In the genomic region with DNA sequence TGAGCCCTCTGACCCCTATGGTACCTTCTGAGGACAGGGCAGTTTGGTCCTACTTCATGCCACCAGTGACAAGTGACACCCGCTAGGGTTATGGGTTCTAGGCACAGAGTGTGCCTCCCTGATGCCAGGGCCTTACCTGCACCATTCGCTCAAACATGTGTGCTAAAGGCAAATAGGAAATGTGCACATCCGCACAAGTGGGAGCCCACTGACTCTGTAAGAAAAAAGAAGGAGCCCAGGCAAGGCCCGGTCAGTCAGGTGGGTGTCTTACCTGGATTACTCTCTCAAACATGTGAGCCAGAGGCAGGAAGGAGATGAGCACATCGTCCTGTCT, we compare ENCODE assay signal across 21 cellular contexts. TPM values are rescaled to one million over a fixed set of nuclear protein-coding genes. Genes with fewer than 3 reads are reported as not detected.
DNase-seq lines count a peak whose midpoint lies in the region; ATAC-seq, FAIRE-seq and TF ChIP-seq lines count a peak whose summit lies in the region.
"Had no signal": no experiment of that assay in that cellular context is flagged by ENCODE, and none has a peak within 500 bp of the region (broad histone marks: within the 10 kb centered on the region; RNA-seq: fewer than 3 reads in every experiment).

No MANE protein-coding gene starts in this region.

- POLR2A ChIA-PET in naive thymus-derived CD4-positive, alpha-beta T cell (lab: Charles Lee): interaction anchor here (1.0 kb wide), 3 partner anchors 17 to 339 kb away, joined by 3 read pairs; no protein-coding TSS in a partner anchor

- in situ Hi-C loops in brain microvascular endothelial cell (cut with HindIII; ENCODE audit: low pct_ligation_motif_present, low sequenced_read_pairs): no loop called here

- peak; percentile 26 to 38 for ATAC-seq in CD4-positive, CD25-positive, alpha-beta regulatory T cell (ENCODE audit: low read depth in 2 of 2)
- ATAC-seq in GM23338 (no peak), HG02588 (IDR thresholded peaks at IDR 0.05; ENCODE audit: unreplicated experiment) (no peak)
- peak; percentile 52 for ATAC-seq in activated T-helper 17 cell treated with anti-CD3 and anti-CD28 coated beads, Interleukin-2, amount 50 U/mL, for 72 hours (replicated peaks)
- ATAC-seq in naive thymus-derived CD4-positive, alpha-beta T cell: peak; percentile 33
- ATAC-seq: gastrocnemius medialis, right cardiac atrium had no signal

- H3K27me3 Mint-ChIP-seq in CD4-positive, CD25-positive, alpha-beta regulatory T cell: peaks cover 4% of the 10 kb centered on the region
- no peaks in the 10 kb centered on the region for H3K27me3 Mint-ChIP-seq in GM23338 (ENCODE audit: insufficient read depth, low read depth, poor library complexity)
- no peaks in the 10 kb centered on the region for H3K27me3 Mint-ChIP-seq in activated T-helper 17 cell treated with anti-CD3 and anti-CD28 coated beads, Interleukin-2, amount 50 U/mL, for 72 hours
- peaks cover 0 to 7% (median 0%) of the 10 kb centered on the region in 5 donors for H3K27me3 Mint-ChIP-seq in naive thymus-derived CD4-positive, alpha-beta T cell

- H3K4me3 ChIP-seq in CD4-positive, CD25-positive, alpha-beta regulatory T cell (ENCODE audit: low read depth, low read length): peak overlapping the region; percentile 65
- H3K4me3 ChIP-seq in GM23338 (peak overlapping the region; percentile 3; the same call in 1 of the 2 replicates), brain microvascular endothelial cell (ENCODE audit: low read depth, low read length) (no peak overlapping the region)
- H3K4me3 ChIP-seq in naive thymus-derived CD4-positive, alpha-beta T cell (ENCODE audit: low read length): peak overlapping the region; percentile 61
- H3K4me3 ChIP-seq: gastrocnemius medialis, lower lobe of right lung, upper lobe of left lung had no signal

- H3K4me2 ChIP-seq in GM23338: peak overlapping the region; percentile 69; the same call in 1 of the 2 replicates

- H3K36me3 Mint-ChIP-seq in CD4-positive, CD25-positive, alpha-beta regulatory T cell: peaks cover 12% of the 10 kb centered on the region
- H3K36me3 Mint-ChIP-seq in GM23338 (ENCODE audit: low read depth): no peaks in the 10 kb centered on the region; the same call in 2 of the 3 replicates
- peaks cover 14% of the 10 kb centered on the region for H3K36me3 Mint-ChIP-seq in activated T-helper 17 cell treated with anti-CD3 and anti-CD28 coated beads, Interleukin-2, amount 50 U/mL, for 72 hours (ENCODE audit: low read depth)
- H3K36me3 Mint-ChIP-seq in naive thymus-derived CD4-positive, alpha-beta T cell: peaks cover 14 to 33% (median 21%) of the 10 kb centered on the region in 5 donors

- H3K79me2 ChIP-seq in GM23338 (replicated peaks; ENCODE audit: insufficient read depth): no peaks in the 10 kb centered on the region

- H3K27ac ChIP-seq in CD4-positive, CD25-positive, alpha-beta regulatory T cell (ENCODE audit: insufficient read depth, low read length, poor library complexity, severe bottlenecking): peak overlapping the region; percentile 67
- H3K27ac ChIP-seq in GM23338 (ENCODE audit: low read depth) (no peak overlapping the region), brain microvascular endothelial cell (no peak overlapping the region)
- H3K27ac ChIP-seq in naive thymus-derived CD4-positive, alpha-beta T cell (ENCODE audit: low read depth, low read length): peak overlapping the region; percentile 76
- H3K27ac ChIP-seq: gastrocnemius medialis, lower lobe of right lung, upper lobe of left lung had no signal

- H3K9me2 ChIP-seq in GM23338 (ENCODE audit: insufficient read depth): no peaks in the 10 kb centered on the region

- H3K36me3 ChIP-seq in CD4-positive, CD25-positive, alpha-beta regulatory T cell (ENCODE audit: control insufficient read depth, insufficient read depth, low read length): no peaks in the 10 kb centered on the region
- H3K36me3 ChIP-seq in GM23338 (ENCODE audit: insufficient read depth) (no peaks in the 10 kb centered on the region), brain microvascular endothelial cell (replicated peaks) (no peaks in the 10 kb centered on the region)
- H3K36me3 ChIP-seq in naive thymus-derived CD4-positive, alpha-beta T cell (ENCODE audit: control insufficient read depth in 2 of 3, insufficient read depth in 3 of 3, low read length in 3 of 3): peaks cover 0 to 6% (median 0%) of the 10 kb centered on the region in 3 experiments
- H3K36me3 ChIP-seq: gastrocnemius medialis, lower lobe of right lung, upper lobe of left lung had no signal

- peak overlapping the region; percentile 93 to 99 (median 97) for H3K27ac Mint-ChIP-seq in CD4-positive, CD25-positive, alpha-beta regulatory T cell
- no peak overlapping the region for H3K27ac Mint-ChIP-seq in GM23338
- H3K27ac Mint-ChIP-seq in activated T-helper 17 cell treated with anti-CD3 and anti-CD28 coated beads, Interleukin-2, amount 50 U/mL, for 72 hours: peak overlapping the region; percentile 95
- H3K27ac Mint-ChIP-seq in naive thymus-derived CD4-positive, alpha-beta T cell: peak overlapping the region; percentile 90 to 99 (median 95)

- no peak for FAIRE-seq in urothelium cell line (lab: Jason Lieb, UNC)
- FAIRE-seq: endothelial cell of umbilical vein, RCC 7860 had no signal

- peak overlapping the region; percentile 54 to 90 (median 74) for H3K4me3 Mint-ChIP-seq in CD4-positive, CD25-positive, alpha-beta regulatory T cell
- peak overlapping the region; percentile 4; the same call in 2 of the 3 replicates for H3K4me3 Mint-ChIP-seq in GM23338
- peak overlapping the region; percentile 91 for H3K4me3 Mint-ChIP-seq in activated T-helper 17 cell treated with anti-CD3 and anti-CD28 coated beads, Interleukin-2, amount 50 U/mL, for 72 hours
- H3K4me3 Mint-ChIP-seq in naive thymus-derived CD4-positive, alpha-beta T cell: peak overlapping the region; percentile 79 to 97 (median 84)

- intact Hi-C loops in naive thymus-derived CD4-positive, alpha-beta T cell (cut with micrococcal nuclease): loop anchor here (1.0 to 2.0 kb wide), 2 partner anchors 26 kb away; no protein-coding TSS in a partner anchor

- peak in 1 of 3 donors; percentile 1 for DNase-seq in CD4-positive, CD25-positive, alpha-beta regulatory T cell
- DNase-seq in GM23338 (ENCODE audit: low spot score): no peak
- DNase-seq in naive thymus-derived CD4-positive, alpha-beta T cell: no peak
- no peak for DNase-seq in brain microvascular endothelial cell
- DNase-seq in urothelium cell line (ENCODE audit: low spot score): no peak
- DNase-seq in NCI-H69 (lab: John Stamatoyannopoulos, UW): no peak
- DNase-seq: DMS 273 treated with DMSO at 0.1 percent for 48 hours; gastrocnemius medialis; lower lobe of right lung; NCI-H2029 treated with DMSO at 0.1 percent for 48 hours; NCI-H526; right cardiac atrium; stimulated activated CD4-positive, alpha-beta T cell treated with anti-CD3 and anti-CD28 coated beads, Interleukin-2, amount 100 ng/mL, for 24 hours; stimulated activated CD8-positive, alpha-beta memory T cell treated with anti-CD3 and anti-CD28 coated beads, Interleukin-4, amount 100 ng/mL, for 48 hours; SW 1271; upper lobe of left lung had no signal

- no peaks in the 10 kb centered on the region for H3K9me3 Mint-ChIP-seq in CD4-positive, CD25-positive, alpha-beta regulatory T cell
- H3K9me3 Mint-ChIP-seq in GM23338: no peaks in the 10 kb centered on the region
- no peaks in the 10 kb centered on the region for H3K9me3 Mint-ChIP-seq in activated T-helper 17 cell treated with anti-CD3 and anti-CD28 coated beads, Interleukin-2, amount 50 U/mL, for 72 hours
- no peaks in the 10 kb centered on the region for H3K9me3 Mint-ChIP-seq in naive thymus-derived CD4-positive, alpha-beta T cell

- no peaks in the 10 kb centered on the region for H3F3A ChIP-seq in GM23338 (replicated peaks; ENCODE audit: low read depth)

- H2AFZ ChIP-seq in GM23338: peak overlapping the region; percentile 97

- TF ChIP-seq CTCF in GM23338 (conservative IDR thresholded peaks at IDR 0.05; ENCODE audit: low read depth in 2 of 2) (no peak), brain microvascular endothelial cell (IDR thresholded peaks at IDR 0.05; ENCODE audit: low read depth, low read length, missing control alignments) (no peak)

- no peaks in the 10 kb centered on the region for H3K27me3 ChIP-seq in CD4-positive, CD25-positive, alpha-beta regulatory T cell (ENCODE audit: control insufficient read depth, insufficient read depth, low read length)
- no peaks in the 10 kb centered on the region for H3K27me3 ChIP-seq in GM23338 (ENCODE audit: insufficient read depth)
- H3K27me3 ChIP-seq in naive thymus-derived CD4-positive, alpha-beta T cell (ENCODE audit: control insufficient read depth in 2 of 2, insufficient read depth in 2 of 2, low read length in 2 of 2): no peaks in the 10 kb centered on the region
- no peaks in the 10 kb centered on the region for H3K27me3 ChIP-seq in brain microvascular endothelial cell (replicated peaks)
- H3K27me3 ChIP-seq: gastrocnemius medialis, upper lobe of left lung had no signal

- CTCF ChIA-PET in naive thymus-derived CD4-positive, alpha-beta T cell (lab: Charles Lee): interaction anchor here (1.0 to 1.1 kb wide), 2 partner anchors 11 to 385 kb away, joined by 3 read pairs; no protein-coding TSS in a partner anchor

- H4K20me1 ChIP-seq in GM23338 (replicated peaks; ENCODE audit: insufficient read depth): no peaks in the 10 kb centered on the region

- H3K4me1 Mint-ChIP-seq in CD4-positive, CD25-positive, alpha-beta regulatory T cell: peaks cover 5 to 60% (median 21%) of the 10 kb centered on the region in 4 donors
- H3K4me1 Mint-ChIP-seq in GM23338: peaks cover 12% of the 10 kb centered on the region
- peaks cover 24% of the 10 kb centered on the region for H3K4me1 Mint-ChIP-seq in activated T-helper 17 cell treated with anti-CD3 and anti-CD28 coated beads, Interleukin-2, amount 50 U/mL, for 72 hours
- H3K4me1 Mint-ChIP-seq in naive thymus-derived CD4-positive, alpha-beta T cell: peaks cover 34 to 90% (median 75%) of the 10 kb centered on the region in 7 donors

- H3K4me1 ChIP-seq in CD4-positive, CD25-positive, alpha-beta regulatory T cell (ENCODE audit: control insufficient read depth, insufficient read depth, low read length, poor library complexity, severe bottlenecking): peaks cover 31% of the 10 kb centered on the region
- H3K4me1 ChIP-seq in GM23338 (ENCODE audit: insufficient read depth): peaks cover 9% of the 10 kb centered on the region; the same call in 1 of the 2 replicates
- H3K4me1 ChIP-seq in naive thymus-derived CD4-positive, alpha-beta T cell (ENCODE audit: control insufficient read depth in 2 of 2, insufficient read depth in 2 of 2, low read length in 2 of 2): peaks cover 34 to 46% of the 10 kb centered on the region in 2 donors
- H3K4me1 ChIP-seq: gastrocnemius medialis, lower lobe of right lung, upper lobe of left lung had no signal

- H3K9me3 ChIP-seq in CD4-positive, CD25-positive, alpha-beta regulatory T cell (ENCODE audit: control insufficient read depth in 2 of 2, low read length in 2 of 2): no peaks in the 10 kb centered on the region
- H3K9me3 ChIP-seq in naive thymus-derived CD4-positive, alpha-beta T cell (ENCODE audit: control insufficient read depth in 2 of 3, low read length in 3 of 3): no peaks in the 10 kb centered on the region
- H3K9me3 ChIP-seq: gastrocnemius medialis, lower lobe of right lung, upper lobe of left lung had no signal

RNA-seq across cellular contexts. Expression of a gene that starts 29.1 kb away (rescaled TPM):
- total RNA-seq in CD4-positive, CD25-positive, alpha-beta regulatory T cell: not detected
- polyA plus RNA-seq in CD4-positive, CD25-positive, alpha-beta regulatory T cell: not detected
- not detected in 2 replicates for total RNA-seq in GM23338 (2014; rRNA removed; shearing (Covaris generic))
- polyA plus RNA-seq in GM23338 (2016; fragmentation: Nextera tagmentation; extraction: Ambion mirVana): not detected in 2 replicates
- total RNA-seq in activated T-helper 17 cell treated with anti-CD3 and anti-CD28 coated beads, Interleukin-2, amount 50 U/mL, for 72 hours: not detected
- total RNA-seq in naive thymus-derived CD4-positive, alpha-beta T cell: 1 to 10 TPM in 3 of 5 experiments, under 1 TPM in 1, not detected in 1; 0.74 to 4.2 (median 2.0) TPM
- not detected for polyA plus RNA-seq in naive thymus-derived CD4-positive, alpha-beta T cell
- total RNA-seq: chondrocyte, endothelial cell of umbilical vein, gastrocnemius medialis, lower lobe of right lung had no signal
- polyA plus RNA-seq: endothelial cell of umbilical vein had no signal

RNA-seq across cellular contexts. Expression of a gene that starts 36.9 kb away (rescaled TPM):
- 5.5 TPM for total RNA-seq in CD4-positive, CD25-positive, alpha-beta regulatory T cell
- 1 to 10 TPM; 3.0 to 5.7 (median 4.5) TPM for polyA plus RNA-seq in CD4-positive, CD25-positive, alpha-beta regulatory T cell
- total RNA-seq in GM23338 (2014; rRNA removed; shearing (Covaris generic)): 3.6 and 4.6 TPM in 2 replicates
- polyA plus RNA-seq in GM23338 (2016; fragmentation: Nextera tagmentation; extraction: Ambion mirVana): 0.76 and 1.1 TPM in 2 replicates
- total RNA-seq in activated T-helper 17 cell treated with anti-CD3 and anti-CD28 coated beads, Interleukin-2, amount 50 U/mL, for 72 hours: 1 to 10 TPM; 1.4 to 6.7 TPM
- total RNA-seq in naive thymus-derived CD4-positive, alpha-beta T cell: 10 to 100 TPM; 21.0 to 42.8 (median 22.6) TPM
- 10 to 100 TPM; 13.6 to 17.3 TPM for polyA plus RNA-seq in naive thymus-derived CD4-positive, alpha-beta T cell
- total RNA-seq: chondrocyte, endothelial cell of umbilical vein had no signal
- polyA plus RNA-seq: endothelial cell of umbilical vein had no signal

Comparison
In these comparisons a context has a peak if more than half of its experiments do, and no peak if none do; other contexts are left out.
1. ATAC-seq: peak in CD4-positive, CD25-positive, alpha-beta regulatory T cell (2 of 2), activated T-helper 17 cell treated with anti-CD3 and anti-CD28 coated beads, Interleukin-2, amount 50 U/mL, for 72 hours (single experiment) and naive thymus-derived CD4-positive, alpha-beta T cell (single experiment); none in GM23338 (single experiment) and HG02588 (single experiment).
2. H3K27ac ChIP-seq: peak in CD4-positive, CD25-positive, alpha-beta regulatory T cell (single experiment) and naive thymus-derived CD4-positive, alpha-beta T cell (single experiment); none in GM23338 (single experiment) and brain microvascular endothelial cell (single experiment).
3. H3K4me3 Mint-ChIP-seq: peak in every context shown above with its lines; median percentile 91 in activated T-helper 17 cell treated with anti-CD3 and anti-CD28 coated beads, Interleukin-2, amount 50 U/mL, for 72 hours; 84 in naive thymus-derived CD4-positive, alpha-beta T cell; 74 in CD4-positive, CD25-positive, alpha-beta regulatory T cell; 4 in GM23338.